Comparison of ENCODE assay signal across 25 cellular contexts in the genomic region with DNA sequence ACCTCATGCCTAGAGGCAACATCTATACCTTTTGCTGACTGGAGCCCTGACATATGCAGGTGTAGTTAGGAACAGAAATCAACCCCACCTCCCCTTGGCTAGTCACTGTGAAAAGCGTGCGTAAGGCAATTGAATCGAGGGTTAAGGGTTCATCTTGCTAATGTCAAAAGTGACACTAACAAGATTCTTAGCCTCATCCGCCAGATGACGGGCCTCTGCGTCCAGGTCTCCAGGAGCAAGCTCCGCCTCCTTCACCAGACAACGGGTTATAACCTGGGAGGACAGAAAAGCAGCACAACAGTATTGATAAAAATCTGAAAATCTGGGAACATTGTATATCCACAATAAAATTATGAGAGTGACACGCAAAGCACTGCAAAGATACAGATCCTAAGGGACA.
"Had no signal": no experiment of that assay in that cellular context is flagged by ENCODE, and none has a peak within 500 bp of the region (broad histone marks: within the 10 kb centered on the region; RNA-seq: fewer than 3 reads in every experiment).

No MANE protein-coding gene starts in this region.

- H3K27ac Mint-ChIP-seq: dendritic cell treated with granulocyte-macrophage colony-stimulating factor and Interleukin-4, amounts not matched to agents 40 ng/mL and 50 ng/mL, for 4 days; nephron progenitor cell; stimulated activated memory B cell treated with anti-CD40 and anti-IgM and Interleukin-4, amounts not matched to agents 10 μg/mL and 1 μg/mL and 100 μg/mL, for 72 hours had no signal

- H3K9me3 Mint-ChIP-seq: dendritic cell treated with granulocyte-macrophage colony-stimulating factor and Interleukin-4, amounts not matched to agents 40 ng/mL and 50 ng/mL, for 4 days; naive thymus-derived CD8-positive, alpha-beta T cell; nephron progenitor cell; stimulated activated memory B cell treated with anti-CD40 and anti-IgM and Interleukin-4, amounts not matched to agents 10 μg/mL and 1 μg/mL and 100 μg/mL, for 72 hours; stimulated activated naive CD8-positive, alpha-beta T cell treated with anti-CD3 and anti-CD28 coated beads, Interleukin-15, Interleukin-2, amounts not matched to agents 100 ng/mL and 50 ng/mL, for 24 hours had no signal

- H3K4me1 ChIP-seq: foreskin keratinocyte, prostate gland, uterus had no signal

- H3K27ac ChIP-seq: colonic mucosa, esophagus muscularis mucosa, foreskin keratinocyte, gastroesophageal sphincter, lower lobe of right lung, prostate gland, skin epidermis, spleen, thoracic aorta, tibial nerve, upper lobe of right lung, uterus had no signal

- H3K27me3 Mint-ChIP-seq: dendritic cell treated with granulocyte-macrophage colony-stimulating factor and Interleukin-4, amounts not matched to agents 40 ng/mL and 50 ng/mL, for 4 days; naive thymus-derived CD8-positive, alpha-beta T cell; stimulated activated memory B cell treated with anti-CD40 and anti-IgM and Interleukin-4, amounts not matched to agents 10 μg/mL and 1 μg/mL and 100 μg/mL, for 72 hours; stimulated activated naive CD8-positive, alpha-beta T cell treated with anti-CD3 and anti-CD28 coated beads, Interleukin-15, Interleukin-2, amounts not matched to agents 100 ng/mL and 50 ng/mL, for 24 hours had no signal

- DNase-seq: colonic mucosa; effector CD8-positive, alpha-beta T cell; foreskin keratinocyte; heart right ventricle; hippocampal formation; left cardiac atrium; left ventricle myocardium superior; lower lobe of right lung; naive thymus-derived CD8-positive, alpha-beta T cell; nephron progenitor cell; nucleus accumbens; right cardiac atrium; spleen; stimulated activated CD4-positive, alpha-beta T cell treated with anti-CD3 and anti-CD28 coated beads, Interleukin-4, amount 100 ng/mL, for 4 hours; upper lobe of right lung; uterus had no signal

- H3K27me3 ChIP-seq: colonic mucosa, esophagus muscularis mucosa, foreskin keratinocyte, gastroesophageal sphincter, heart right ventricle, spleen, tibial nerve, upper lobe of right lung, uterus had no signal

- H3K4me3 Mint-ChIP-seq: dendritic cell treated with granulocyte-macrophage colony-stimulating factor and Interleukin-4, amounts not matched to agents 40 ng/mL and 50 ng/mL, for 4 days; naive thymus-derived CD8-positive, alpha-beta T cell; nephron progenitor cell; stimulated activated memory B cell treated with anti-CD40 and anti-IgM and Interleukin-4, amounts not matched to agents 10 μg/mL and 1 μg/mL and 100 μg/mL, for 72 hours; stimulated activated naive CD8-positive, alpha-beta T cell treated with anti-CD3 and anti-CD28 coated beads, Interleukin-15, Interleukin-2, amounts not matched to agents 100 ng/mL and 50 ng/mL, for 24 hours had no signal

- H3K4me3 ChIP-seq: colonic mucosa, esophagus muscularis mucosa, gastroesophageal sphincter, heart right ventricle, lower lobe of right lung, prostate gland, skin epidermis, spleen, thoracic aorta, tibial nerve, upper lobe of right lung, uterus had no signal

- ATAC-seq: foreskin keratinocyte; gastroesophageal sphincter; heart right ventricle; left cardiac atrium; left ventricle myocardium superior; lower lobe of right lung; naive thymus-derived CD8-positive, alpha-beta T cell; right cardiac atrium; stimulated activated memory B cell treated with anti-CD40 and anti-IgM and Interleukin-4, amounts not matched to agents 10 μg/mL and 1 μg/mL and 100 μg/mL, for 72 hours; upper lobe of right lung had no signal

- H3K9me3 ChIP-seq: colonic mucosa, esophagus muscularis mucosa, gastroesophageal sphincter, heart right ventricle, lower lobe of right lung, prostate gland, spleen, thoracic aorta, tibial nerve, upper lobe of right lung, uterus had no signal

- H3K36me3 ChIP-seq: uterus had no signal
